In the genomic region with DNA sequence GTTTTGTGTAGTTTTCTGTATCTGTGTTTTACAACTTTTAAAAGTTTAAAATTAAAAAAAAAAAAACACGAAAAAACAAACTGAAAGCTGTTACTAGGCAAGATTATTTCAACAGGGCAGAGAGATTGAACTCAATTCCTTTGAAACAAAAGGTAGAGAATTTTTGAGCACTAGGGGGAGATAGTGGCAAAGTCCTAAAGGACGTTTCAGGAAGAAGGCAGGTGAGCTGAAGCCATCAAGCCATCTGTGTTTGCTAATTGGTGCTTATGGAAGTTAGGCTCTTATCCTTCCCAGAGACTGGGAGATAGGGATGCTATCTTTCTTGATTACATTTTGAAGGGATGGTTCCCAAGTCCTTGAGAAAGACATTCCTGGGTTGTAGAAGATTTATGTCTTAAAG, we compare ENCODE assay signal across 9 cellular contexts.
DNase-seq lines count a peak whose midpoint lies in the region; ATAC-seq and TF ChIP-seq lines count a peak whose summit lies in the region.
"Had no signal": no experiment of that assay in that cellular context is flagged by ENCODE, and none has a peak within 500 bp of the region (broad histone marks: within the 10 kb centered on the region; RNA-seq: fewer than 3 reads in every experiment).

No MANE protein-coding gene starts in this region.

- H3K27ac Mint-ChIP-seq in T-helper 2 cell treated with Interferon-gamma antibody and Interleukin-4, amounts not matched to agents 5 μg/mL and 100 μg/mL, for 36 hours: no peak overlapping the region
- H3K27ac Mint-ChIP-seq: activated naive CD4-positive, alpha-beta T cell treated with anti-CD3 and anti-CD28 coated beads, Interleukin-2, amount 50 U/mL, for 24 hours had no signal

- no peaks in the 10 kb centered on the region for H3K27me3 Mint-ChIP-seq in T-helper 2 cell treated with Interferon-gamma antibody and Interleukin-4, amounts not matched to agents 5 μg/mL and 100 μg/mL, for 36 hours (ENCODE audit: low read depth)

- no peaks in the 10 kb centered on the region for H3K27me3 ChIP-seq in H7 (ENCODE audit: control insufficient read depth, insufficient read depth, low read length)

- H3K4me3 ChIP-seq in H7 (ENCODE audit: insufficient read depth, low read depth, low read length): no peak overlapping the region

- no peak for TF ChIP-seq POLR2A in erythroblast (IDR thresholded peaks at IDR 0.05; ENCODE audit: low read length)

- peak; percentile 3 to 17 for DNase-seq in AML-193 (lab: John Stamatoyannopoulos, UW)
- peak; percentile 53 for DNase-seq in H7
- peak; percentile 44 for DNase-seq in NCI-H69 (lab: John Stamatoyannopoulos, UW)
- DNase-seq in erythroblast (lab: John Stamatoyannopoulos, UW): peak; percentile 37 to 51
- DNase-seq in stimulated activated naive CD4-positive, alpha-beta T cell treated with Interleukin-2 at 50 U/mL for 16 hours (lab: John Stamatoyannopoulos, UW): no peak
- no peak for DNase-seq in T-helper 2 cell treated with Interferon-gamma antibody and Interleukin-4, amounts not matched to agents 5 μg/mL and 100 μg/mL, for 36 hours (ENCODE audit: low spot score)

- H3K9me3 Mint-ChIP-seq in T-helper 2 cell treated with Interferon-gamma antibody and Interleukin-4, amounts not matched to agents 5 μg/mL and 100 μg/mL, for 36 hours: no peaks in the 10 kb centered on the region
- H3K9me3 Mint-ChIP-seq: activated naive CD4-positive, alpha-beta T cell treated with anti-CD3 and anti-CD28 coated beads, Interleukin-2, amount 50 U/mL, for 24 hours had no signal

- no peaks in the 10 kb centered on the region for H3K36me3 ChIP-seq in H7 (replicated peaks; ENCODE audit: control insufficient read depth, insufficient read depth, low read length)

- no peak for ATAC-seq in HG03108 (IDR thresholded peaks at IDR 0.05; ENCODE audit: unreplicated experiment)
- ATAC-seq in HG03354 (IDR thresholded peaks at IDR 0.05; ENCODE audit: poor library complexity, severe bottlenecking, unreplicated experiment): no peak

- H3K36me3 Mint-ChIP-seq in T-helper 2 cell treated with Interferon-gamma antibody and Interleukin-4, amounts not matched to agents 5 μg/mL and 100 μg/mL, for 36 hours (ENCODE audit: low read depth): no peaks in the 10 kb centered on the region
- H3K36me3 Mint-ChIP-seq: activated naive CD4-positive, alpha-beta T cell treated with anti-CD3 and anti-CD28 coated beads, Interleukin-2, amount 50 U/mL, for 24 hours had no signal

- H3K4me1 Mint-ChIP-seq in T-helper 2 cell treated with Interferon-gamma antibody and Interleukin-4, amounts not matched to agents 5 μg/mL and 100 μg/mL, for 36 hours (ENCODE audit: low read depth): no peaks in the 10 kb centered on the region
- H3K4me1 Mint-ChIP-seq: activated naive CD4-positive, alpha-beta T cell treated with anti-CD3 and anti-CD28 coated beads, Interleukin-2, amount 50 U/mL, for 24 hours had no signal

- H3K4me3 Mint-ChIP-seq in T-helper 2 cell treated with Interferon-gamma antibody and Interleukin-4, amounts not matched to agents 5 μg/mL and 100 μg/mL, for 36 hours: no peak overlapping the region
- H3K4me3 Mint-ChIP-seq: activated naive CD4-positive, alpha-beta T cell treated with anti-CD3 and anti-CD28 coated beads, Interleukin-2, amount 50 U/mL, for 24 hours had no signal

Comparison
In these comparisons a context has a peak if more than half of its experiments do, and no peak if none do; other contexts are left out.
1. DNase-seq: peak in AML-193 (2 of 2), H7 (single experiment), NCI-H69 (single experiment) and erythroblast (2 of 2); none in stimulated activated naive CD4-positive, alpha-beta T cell treated with Interleukin-2 at 50 U/mL for 16 hours (single experiment) and T-helper 2 cell treated with Interferon-gamma antibody and Interleukin-4, amounts not matched to agents 5 μg/mL and 100 μg/mL, for 36 hours (single experiment).